13 cellular contexts compared by ENCODE assay signal in the genomic region with DNA sequence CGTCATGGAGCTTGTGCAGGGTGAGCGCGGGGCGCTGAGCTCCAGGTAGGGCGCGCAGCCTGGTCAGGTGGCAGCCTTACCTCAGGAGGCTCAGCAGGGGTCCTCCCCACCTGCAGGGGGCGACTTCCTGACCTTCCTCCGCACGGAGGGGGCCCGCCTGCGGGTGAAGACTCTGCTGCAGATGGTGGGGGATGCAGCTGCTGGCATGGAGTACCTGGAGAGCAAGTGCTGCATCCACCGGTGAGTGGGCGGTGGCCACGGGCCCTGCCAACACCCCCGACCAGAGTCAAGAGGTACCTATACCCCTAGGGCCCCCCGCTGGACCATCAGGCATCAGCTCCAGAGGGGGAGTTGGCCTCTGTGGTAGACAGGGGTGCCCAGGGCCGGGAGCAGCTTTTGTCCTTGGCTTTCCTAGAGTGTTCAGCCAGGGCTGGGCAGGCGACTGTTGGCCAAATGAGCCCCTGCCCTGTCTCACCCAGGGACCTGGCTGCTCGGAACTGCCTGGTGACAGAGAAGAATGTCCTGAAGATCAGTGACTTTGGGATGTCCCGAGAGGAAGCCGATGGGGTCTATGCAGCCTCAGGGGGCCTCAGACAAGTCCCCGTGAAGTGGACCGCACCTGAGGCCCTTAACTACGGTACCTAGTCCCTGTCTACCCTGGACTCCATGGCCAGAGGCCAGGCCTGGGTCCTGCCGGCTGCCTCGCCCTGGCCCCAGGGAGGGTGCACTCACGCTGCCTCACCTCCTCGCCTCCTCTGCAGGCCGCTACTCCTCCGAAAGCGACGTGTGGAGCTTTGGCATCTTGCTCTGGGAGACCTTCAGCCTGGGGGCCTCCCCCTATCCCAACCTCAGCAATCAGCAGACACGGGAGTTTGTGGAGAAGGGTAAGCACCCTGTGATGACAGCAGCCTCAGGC. TPM values are rescaled to one million over a fixed set of nuclear protein-coding genes. Genes with fewer than 3 reads are reported as not detected.
DNase-seq lines count a peak whose midpoint lies in the region; ATAC-seq, FAIRE-seq and TF ChIP-seq lines count a peak whose summit lies in the region.
"Had no signal": no experiment of that assay in that cellular context is flagged by ENCODE, and none has a peak within 500 bp of the region (broad histone marks: within the 10 kb centered on the region; RNA-seq: fewer than 3 reads in every experiment).

No MANE protein-coding gene starts in this region.

- H3K9me3 Mint-ChIP-seq in HFFc6 = no peaks in the 10 kb centered on the region
- H3K9me3 Mint-ChIP-seq in activated naive CD8-positive, alpha-beta T cell treated with anti-CD3 and anti-CD28 coated beads, Interleukin-2, amount 50 U/mL, for 24 hours = no peaks in the 10 kb centered on the region
- H3K9me3 Mint-ChIP-seq: CD8-positive, alpha-beta T cell; naive thymus-derived CD8-positive, alpha-beta T cell had no signal

- DNase-seq in COLO668 (lab: John Stamatoyannopoulos, UW; ENCODE audit: unreplicated experiment) = peak; percentile 6
- no peak for DNase-seq in HFFc6
- peak; percentile 46 for DNase-seq in activated naive CD8-positive, alpha-beta T cell treated with anti-CD3 and anti-CD28 coated beads, Interleukin-2, amount 50 U/mL, for 24 hours
- DNase-seq in GM12891 (ENCODE audit: insufficient read length, low spot score) = no peak
- no peak for DNase-seq in GM12892 (ENCODE audit: insufficient read length)
- DNase-seq: activated CD4-positive, CD25-positive, alpha-beta regulatory T cell; activated gamma-delta T cell; CD8-positive, alpha-beta T cell; islet precursor cell; naive thymus-derived CD8-positive, alpha-beta T cell; NCI-H2029 had no signal

- H3K4me3 Mint-ChIP-seq in HFFc6 = no peak overlapping the region
- no peak overlapping the region for H3K4me3 Mint-ChIP-seq in activated naive CD8-positive, alpha-beta T cell treated with anti-CD3 and anti-CD28 coated beads, Interleukin-2, amount 50 U/mL, for 24 hours
- H3K4me3 Mint-ChIP-seq: CD8-positive, alpha-beta T cell; naive thymus-derived CD8-positive, alpha-beta T cell had no signal

- no peak overlapping the region for H3K27ac Mint-ChIP-seq in HFFc6
- H3K27ac Mint-ChIP-seq in activated naive CD8-positive, alpha-beta T cell treated with anti-CD3 and anti-CD28 coated beads, Interleukin-2, amount 50 U/mL, for 24 hours = no peak overlapping the region
- H3K27ac Mint-ChIP-seq: CD8-positive, alpha-beta T cell; naive thymus-derived CD8-positive, alpha-beta T cell had no signal

- FAIRE-seq in GM12891 (lab: Jason Lieb, UNC) (no peak), GM12892 (lab: Jason Lieb, UNC) (no peak)
- FAIRE-seq: HTR-8/SVneo had no signal

- no peak for TF ChIP-seq POLR2A in GM12891 (IDR thresholded peaks at IDR 0.05; ENCODE audit: low read depth, low read length)
- TF ChIP-seq POLR2A in GM12892 (IDR thresholded peaks at IDR 0.05; ENCODE audit: low read depth, low read length) = no peak

- H3K36me3 Mint-ChIP-seq in HFFc6 (ENCODE audit: low read depth) = no peaks in the 10 kb centered on the region
- peaks cover 4% of the 10 kb centered on the region for H3K36me3 Mint-ChIP-seq in activated naive CD8-positive, alpha-beta T cell treated with anti-CD3 and anti-CD28 coated beads, Interleukin-2, amount 50 U/mL, for 24 hours (ENCODE audit: low read depth)
- H3K36me3 Mint-ChIP-seq: CD8-positive, alpha-beta T cell; naive thymus-derived CD8-positive, alpha-beta T cell had no signal

- H3K27me3 Mint-ChIP-seq in HFFc6 (ENCODE audit: insufficient read depth) = peaks cover 2% of the 10 kb centered on the region
- no peaks in the 10 kb centered on the region for H3K27me3 Mint-ChIP-seq in activated naive CD8-positive, alpha-beta T cell treated with anti-CD3 and anti-CD28 coated beads, Interleukin-2, amount 50 U/mL, for 24 hours

- H3K4me1 Mint-ChIP-seq in HFFc6 (ENCODE audit: low read depth) = no peaks in the 10 kb centered on the region
- H3K4me1 Mint-ChIP-seq in activated naive CD8-positive, alpha-beta T cell treated with anti-CD3 and anti-CD28 coated beads, Interleukin-2, amount 50 U/mL, for 24 hours = no peaks in the 10 kb centered on the region

- TF ChIP-seq CTCF in HFFc6 (IDR thresholded peaks at IDR 0.05) = peak; percentile 52

- ATAC-seq in activated naive CD8-positive, alpha-beta T cell treated with anti-CD3 and anti-CD28 coated beads, Interleukin-2, amount 50 U/mL, for 24 hours = peak; percentile 73
- ATAC-seq in GM21717 (IDR thresholded peaks at IDR 0.05; ENCODE audit: unreplicated experiment) = no peak
- ATAC-seq: CD8-positive, alpha-beta T cell; naive thymus-derived CD8-positive, alpha-beta T cell had no signal

TF ChIP-seq in GM12891, 5 proteins besides CTCF, POLR2A, EP300 and RAD21:
- TF ChIP-seq POU2F2 (IDR thresholded peaks at IDR 0.05; ENCODE audit: low read depth, low read length) (no peak), SPI1 (IDR thresholded peaks at IDR 0.05; ENCODE audit: low read depth, low read length) (no peak), TAF1 (IDR thresholded peaks at IDR 0.05; ENCODE audit: low read depth, low read length) (no peak), PAX5 (IDR thresholded peaks at IDR 0.05; ENCODE audit: insufficient read depth, low read length, severe bottlenecking) (no peak), POLR2AphosphoS5 (IDR thresholded peaks at IDR 0.05; ENCODE audit: low read depth, low read length) (no peak)

RNA-seq across cellular contexts. Expression of a gene that starts 9.1 kb away (rescaled TPM):
- total RNA-seq in HFFc6 (2021; fragmentation: NEBNext Ultra II Directional; extraction: Animal tissue kit (Norgen Biotek cat#: 25700)) = 1 to 10 TPM in 4 of 6 experiments, under 1 TPM in 2; 0.41 to 1.4 (median 1.1) TPM
- polyA plus RNA-seq in GM12891 (2012; ENCODE audit: low read depth, missing spikeins) = 9.3 TPM
- polyA plus RNA-seq in GM12892 (2012; ENCODE audit: missing spikeins) = 1.3 TPM

RNA-seq across cellular contexts. Expression of a gene that starts 9.7 kb away (rescaled TPM):
- total RNA-seq in HFFc6 (2021; fragmentation: NEBNext Ultra II Directional; extraction: Animal tissue kit (Norgen Biotek cat#: 25700)) = 10 to 100 TPM; 15.8 to 26.9 (median 23.4) TPM
- 43.2 TPM for polyA plus RNA-seq in GM12891 (2012; ENCODE audit: low read depth, missing spikeins)
- polyA plus RNA-seq in GM12892 (2012; ENCODE audit: missing spikeins) = 35.7 TPM

RNA-seq across cellular contexts. Expression of a gene that starts 25.0 kb away (rescaled TPM):
- 10 to 100 TPM; 68.9 to 79.4 (median 74.6) TPM for total RNA-seq in HFFc6 (2021; fragmentation: NEBNext Ultra II Directional; extraction: Animal tissue kit (Norgen Biotek cat#: 25700))
- polyA plus RNA-seq in GM12891 (2012; ENCODE audit: low read depth, missing spikeins) = 28.0 TPM
- 12.6 TPM for polyA plus RNA-seq in GM12892 (2012; ENCODE audit: missing spikeins)

RNA-seq across cellular contexts. Expression of a gene that starts 38.9 kb away (rescaled TPM):
- 10 to 100 TPM; 11.2 to 15.7 (median 13.5) TPM for total RNA-seq in HFFc6 (2021; fragmentation: NEBNext Ultra II Directional; extraction: Animal tissue kit (Norgen Biotek cat#: 25700))
- polyA plus RNA-seq in GM12891 (2012; ENCODE audit: low read depth, missing spikeins) = 16.1 TPM
- polyA plus RNA-seq in GM12892 (2012; ENCODE audit: missing spikeins) = 20.4 TPM

RNA-seq across cellular contexts. Expression of a gene that starts 41.7 kb away (rescaled TPM):
- total RNA-seq in HFFc6 (2021; fragmentation: NEBNext Ultra II Directional; extraction: Animal tissue kit (Norgen Biotek cat#: 25700)) = 10 to 100 TPM; 65.3 to 77.5 (median 72.1) TPM
- 29.4 TPM for polyA plus RNA-seq in GM12891 (2012; ENCODE audit: low read depth, missing spikeins)
- 33.9 TPM for polyA plus RNA-seq in GM12892 (2012; ENCODE audit: missing spikeins)

Comparison
In these comparisons a context has a peak if more than half of its experiments do, and no peak if none do; other contexts are left out.
1. DNase-seq: peak in COLO668 (single experiment) and activated naive CD8-positive, alpha-beta T cell treated with anti-CD3 and anti-CD28 coated beads, Interleukin-2, amount 50 U/mL, for 24 hours (single experiment); none in HFFc6 (single experiment), GM12891 (single experiment) and GM12892 (single experiment).